In the genomic region with DNA sequence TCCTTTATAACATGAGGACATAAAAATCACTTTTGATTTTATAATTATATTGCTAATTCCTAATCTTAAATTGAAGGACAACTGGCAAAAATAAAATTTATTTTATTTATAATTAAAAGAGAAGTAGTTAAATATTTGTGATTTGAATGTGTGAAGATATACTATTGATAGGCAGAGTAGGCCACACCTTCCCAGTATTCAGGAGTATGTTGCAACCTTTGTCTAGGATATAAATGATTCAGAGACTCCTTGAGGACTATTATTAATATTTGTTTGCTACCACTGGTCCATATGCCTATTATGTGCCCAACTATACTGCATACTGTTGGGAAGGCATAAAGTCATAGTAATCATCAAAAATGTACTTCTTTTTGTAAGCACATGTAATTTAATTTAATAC, we compare ENCODE assay signal across 24 cellular contexts.
"Had no signal": no experiment of that assay in that cellular context is flagged by ENCODE, and none has a peak within 500 bp of the region (broad histone marks: within the 10 kb centered on the region; RNA-seq: fewer than 3 reads in every experiment).

No MANE protein-coding gene starts in this region.

- H3K36me3 ChIP-seq: left lung, pancreas, prostate gland, uterus had no signal

- ATAC-seq: left colon; left lung; lower lobe of right lung; naive thymus-derived CD8-positive, alpha-beta T cell; pancreas; right cardiac atrium; sciatic nerve; stimulated activated memory B cell treated with anti-CD40 and anti-IgM and Interleukin-4, amounts not matched to agents 10 μg/mL and 1 μg/mL and 100 μg/mL, for 72 hours; stimulated activated naive CD8-positive, alpha-beta T cell treated with anti-CD3 and anti-CD28 coated beads, Interleukin-15, amount 100 ng/mL, for 72 hours had no signal

- DNase-seq: hippocampal formation; left colon; left lung; lower lobe of right lung; mammary epithelial cell; mesenchymal stem cell; naive thymus-derived CD8-positive, alpha-beta T cell; nucleus accumbens; pancreas; posterior cingulate gyrus; retina; right cardiac atrium; spleen; stimulated activated CD4-positive, alpha-beta T cell treated with anti-CD3 and anti-CD28 coated beads, Interleukin-4, amount 100 ng/mL, for 24 hours; stimulated activated naive CD4-positive, alpha-beta T cell treated with Interleukin-2 at 50 U/mL for 16 hours; stimulated activated naive CD8-positive, alpha-beta T cell treated with anti-CD3 and anti-CD28 coated beads, Interleukin-15, amount 100 ng/mL, for 72 hours; substantia nigra; uterus had no signal

- H3K27me3 ChIP-seq: left lung, pancreas, spleen, tibial nerve, uterus had no signal

- FAIRE-seq: keratinocyte, pancreas had no signal

- H3K4me3 ChIP-seq: left lung, lower lobe of right lung, pancreas, prostate gland, skin epidermis, spleen, tibial nerve, uterus had no signal
